ENCODE assay signal across 12 cellular contexts in genomic region chr1:205587576-205587975, GRCh38.
"Had no signal": no experiment of that assay in that cellular context is flagged by ENCODE, and none has a peak within 500 bp of the region (broad histone marks: within the 10 kb centered on the region; RNA-seq: fewer than 3 reads in every experiment).

No MANE protein-coding gene starts in this region.

- FAIRE-seq: TTC549 had no signal

- H3K27me3 ChIP-seq: esophagus squamous epithelium, right lobe of liver had no signal

- H3K36me3 Mint-ChIP-seq: natural killer cell treated with Interleukin-12 subunit alpha and Interleukin-12 subunit beta and Interleukin-15 and Interleukin-18, amount 100 ng/mL, for 72 hours had no signal

- DNase-seq: amniotic stem cell; esophagus squamous epithelium; occipital lobe; SHP77; stimulated activated CD4-positive, alpha-beta T cell treated with anti-CD3 and anti-CD28 coated beads, Interleukin-12 subunit alpha, Interleukin-12 subunit beta, amount 100 ng/mL, for 4 hours; stimulated activated naive CD8-positive, alpha-beta T cell treated with anti-CD3 and anti-CD28 coated beads, Interleukin-15, amount 100 ng/mL, for 72 hours; T-helper 17 cell had no signal

- H3K4me3 ChIP-seq: esophagus squamous epithelium, psoas muscle, right lobe of liver had no signal

- H3K9me3 ChIP-seq: esophagus squamous epithelium, psoas muscle, right lobe of liver had no signal

- H3K27me3 Mint-ChIP-seq: stimulated activated naive CD8-positive, alpha-beta T cell treated with anti-CD3 and anti-CD28 coated beads, Interleukin-15, amount 100 ng/mL, for 72 hours had no signal

- H3K27ac Mint-ChIP-seq: natural killer cell treated with Interleukin-12 subunit alpha and Interleukin-12 subunit beta and Interleukin-15 and Interleukin-18, amount 100 ng/mL, for 72 hours; T-helper 17 cell had no signal

- H3K9me3 Mint-ChIP-seq: natural killer cell treated with Interleukin-12 subunit alpha and Interleukin-12 subunit beta and Interleukin-15 and Interleukin-18, amount 100 ng/mL, for 72 hours; stimulated activated naive CD8-positive, alpha-beta T cell treated with anti-CD3 and anti-CD28 coated beads, Interleukin-15, amount 100 ng/mL, for 72 hours had no signal

- H3K27ac ChIP-seq: esophagus squamous epithelium, psoas muscle, right lobe of liver had no signal

- H3K4me3 Mint-ChIP-seq: natural killer cell treated with Interleukin-12 subunit alpha and Interleukin-12 subunit beta and Interleukin-15 and Interleukin-18, amount 100 ng/mL, for 72 hours; stimulated activated naive CD8-positive, alpha-beta T cell treated with anti-CD3 and anti-CD28 coated beads, Interleukin-15, amount 100 ng/mL, for 72 hours; T-helper 17 cell had no signal

- H3K36me3 ChIP-seq: esophagus squamous epithelium, right lobe of liver had no signal

- ATAC-seq: natural killer cell treated with Interleukin-12 subunit alpha and Interleukin-12 subunit beta and Interleukin-15 and Interleukin-18, amount 100 ng/mL, for 72 hours; psoas muscle; right lobe of liver; SK-N-SH treated with all-trans-retinoic acid at 6 μM for 48 hours; stimulated activated naive CD8-positive, alpha-beta T cell treated with anti-CD3 and anti-CD28 coated beads, Interleukin-15, amount 100 ng/mL, for 72 hours; T-helper 17 cell had no signal
